Comparison of ENCODE assay signal across 11 cellular contexts in the genomic region with DNA sequence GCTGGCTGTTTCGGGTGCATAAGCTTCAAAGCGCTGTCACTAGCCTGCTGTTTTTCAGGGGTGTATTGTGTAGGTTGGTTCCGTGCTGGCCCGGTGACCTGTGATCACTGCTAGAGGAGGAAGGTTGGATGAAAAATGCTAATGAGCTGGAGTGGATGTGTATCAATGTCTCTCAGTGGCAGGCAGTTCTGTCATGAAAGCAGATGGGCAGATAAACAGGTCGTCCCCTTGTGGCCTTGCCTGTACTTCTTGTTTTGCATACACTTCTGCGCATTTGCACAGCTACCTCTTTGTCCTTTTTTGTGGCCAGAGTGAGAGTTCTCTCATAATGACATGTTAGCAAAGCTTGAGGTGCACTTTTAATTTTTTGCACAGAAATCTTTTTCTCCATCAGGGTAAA. TPM values are rescaled to one million over a fixed set of nuclear protein-coding genes. Genes with fewer than 3 reads are reported as not detected.
DNase-seq lines count a peak whose midpoint lies in the region; ATAC-seq and TF ChIP-seq lines count a peak whose summit lies in the region.
"Had no signal": no experiment of that assay in that cellular context is flagged by ENCODE, and none has a peak within 500 bp of the region (broad histone marks: within the 10 kb centered on the region; RNA-seq: fewer than 3 reads in every experiment).

No MANE protein-coding gene starts in this region.

- H3K36me3 Mint-ChIP-seq in MCF 10A (ENCODE audit: insufficient read depth, unreplicated experiment): no peaks in the 10 kb centered on the region

- TF ChIP-seq POLR2A in uterus (IDR thresholded peaks at IDR 0.05): no peak

- H3K27me3 ChIP-seq in BLaER1: no peaks in the 10 kb centered on the region
- H3K27me3 ChIP-seq in uterus: no peaks in the 10 kb centered on the region

- H4K20me1 ChIP-seq in BLaER1: peaks cover 27% of the 10 kb centered on the region; the same call in 1 of the 2 replicates

- H3K4me3 Mint-ChIP-seq in MCF 10A (ENCODE audit: unreplicated experiment): no peak overlapping the region

- no peaks in the 10 kb centered on the region for H3K9me3 ChIP-seq in BLaER1
- no peaks in the 10 kb centered on the region for H3K9me3 ChIP-seq in uterus

- H3K4me1 Mint-ChIP-seq in MCF 10A (ENCODE audit: insufficient read depth, unreplicated experiment): peaks cover 16% of the 10 kb centered on the region

- TSS peak; percentile 50 for BruUV-seq in MCF 10A (replicated peaks; lab: Mats Ljungman, UMichigan)

- no peaks in the 10 kb centered on the region for H3K27me3 Mint-ChIP-seq in MCF 10A (ENCODE audit: insufficient read depth, unreplicated experiment)

- no peak overlapping the region for H3K27ac Mint-ChIP-seq in MCF 10A (ENCODE audit: low read depth, unreplicated experiment)

- no peak overlapping the region for H3K4me3 ChIP-seq in BLaER1
- no peak overlapping the region for H3K4me3 ChIP-seq in uterus

- H3K9me3 Mint-ChIP-seq in MCF 10A (ENCODE audit: unreplicated experiment): no peaks in the 10 kb centered on the region

- peaks cover 16% of the 10 kb centered on the region; the same call in 1 of the 2 replicates for H3K36me3 ChIP-seq in BLaER1
- no peaks in the 10 kb centered on the region for H3K36me3 ChIP-seq in uterus

- H3K9ac ChIP-seq in BLaER1: no peak overlapping the region

- H3K4me2 ChIP-seq in BLaER1: peak overlapping the region; percentile 84

- peak; percentile 67 for DNase-seq in GM10248 (ENCODE audit: extremely low spot score)
- no peak for DNase-seq in MCF 10A (ENCODE audit: unreplicated experiment)
- no peak for DNase-seq in uterus
- no peak for DNase-seq in DMS53 (lab: John Stamatoyannopoulos, UW)
- no peak for DNase-seq in stimulated activated CD4-positive, alpha-beta T cell treated with anti-CD3 and anti-CD28 coated beads, Interleukin-4, amount 100 ng/mL, for 4 hours
- DNase-seq: activated naive CD4-positive, alpha-beta T cell treated with anti-CD3 and anti-CD28 coated beads, Interleukin-2, amount 50 U/mL, for 16 hours; NCI-H2081; occipital lobe had no signal

- peak; percentile 5 for TF ChIP-seq CTCF in GM10248 (IDR thresholded peaks at IDR 0.05; ENCODE audit: control extremely low read depth, extremely low read depth, low read depth, missing control alignments)
- no peak for TF ChIP-seq CTCF in MCF 10A (IDR thresholded peaks at IDR 0.05; ENCODE audit: unreplicated experiment)
- TF ChIP-seq CTCF in uterus (IDR thresholded peaks at IDR 0.05): no peak

- intact Hi-C loops in MCF 10A (cut with micrococcal nuclease): no loop called here
- intact Hi-C loops in uterus (cut with DNase I; ENCODE audit: low total_unique reads): no loop called here

- H3K4me1 ChIP-seq in BLaER1 (peaks cover 89% of the 10 kb centered on the region), uterus (peaks cover 0 to 5% of the 10 kb centered on the region in 2 donors)

- H3K27ac ChIP-seq in BLaER1 (no peak overlapping the region), uterus (peak overlapping the region in 1 of 2 donors; percentile 53)

- ATAC-seq in HG03521 (IDR thresholded peaks at IDR 0.05; ENCODE audit: unreplicated experiment): peak; percentile 52
- no peak for ATAC-seq in HG02885 (IDR thresholded peaks at IDR 0.05; ENCODE audit: poor library complexity, unreplicated experiment)

- POLR2A ChIA-PET in GM10248 (lab: Yijun Ruan, JAX) (no interaction called here), MCF 10A (lab: Yijun Ruan, JAX) (interaction anchor here (1.0 kb wide), 1 partner anchor 193 kb away, joined by 3 read pairs; no protein-coding TSS in a partner anchor)

- CTCF ChIA-PET in GM10248 (lab: Yijun Ruan, JAX) (interaction anchor here (0.8 to 6.8 kb wide), 5 partner anchors 9 to 194 kb away, joined by 3 to 65 read pairs (median 3); no protein-coding TSS in a partner anchor), MCF 10A (lab: Yijun Ruan, JAX) (interaction anchor here (0.6 to 3.8 kb wide), 6 partner anchors 8 to 315 kb away, joined by 3 to 16 read pairs (median 4); no protein-coding TSS in a partner anchor)

RNA-seq across cellular contexts. Expression of gene SELENON, which starts 2.9 kb away (rescaled TPM):
- total RNA-seq in MCF 10A (2022) (21.8 and 25.5 TPM in 2 replicates), uterus (10 to 100 TPM in 2 of 4 donors, 1 to 10 TPM in 2; 9.0 to 94.0 (median 18.0) TPM)

RNA-seq across cellular contexts. Expression of gene MTFR1L, which starts 16.8 kb away (rescaled TPM):
- total RNA-seq in MCF 10A (2022) (39.3 and 42.2 TPM in 2 replicates), uterus (100 to 1,000 TPM in 1 of 4 donors, 10 to 100 TPM in 3; 51.5 to 106 (median 63.7) TPM)

RNA-seq across cellular contexts. Expression of gene AUNIP, which starts 56.3 kb away (rescaled TPM):
- total RNA-seq in MCF 10A (2022) (5.2 and 9.4 TPM in 2 replicates), uterus (1 to 10 TPM in 1 of 4 donors, not detected in 3; 1.1 TPM)
